Comparison of ENCODE assay signal across 1 cellular context in the genomic region with DNA sequence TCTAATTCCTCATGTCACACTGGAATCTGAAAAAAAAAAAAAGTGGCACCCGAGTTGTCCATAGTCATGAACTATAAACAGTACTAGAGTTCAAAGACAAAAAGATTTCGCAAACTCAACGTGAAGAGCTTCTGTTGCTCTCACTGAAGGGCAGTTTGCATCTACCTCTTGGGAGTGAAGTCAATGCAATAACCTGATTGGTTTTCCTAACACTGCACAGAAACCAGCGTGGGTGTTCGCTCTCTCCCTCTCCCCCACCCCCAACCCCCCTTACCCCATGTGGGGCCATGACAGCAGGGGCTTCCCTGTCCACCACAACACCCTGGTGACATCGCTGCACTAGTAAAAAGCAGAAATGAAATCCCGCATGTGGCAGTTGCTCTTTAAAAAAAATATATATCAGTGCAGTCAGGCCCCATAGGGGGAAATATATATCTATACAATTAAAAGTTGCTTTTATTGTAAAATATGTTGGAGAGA.
A peak's percentile ranks its signal among the peaks of the same experiment; 100 is the strongest.
TF ChIP-seq lines count a peak whose summit lies in the region.

No MANE protein-coding gene starts in this region.

TF ChIP-seq in GM12878, 131 proteins besides CTCF, POLR2A, EP300 and RAD21 (continued from another document and continues in another):
- TF ChIP-seq, protein P1, sequence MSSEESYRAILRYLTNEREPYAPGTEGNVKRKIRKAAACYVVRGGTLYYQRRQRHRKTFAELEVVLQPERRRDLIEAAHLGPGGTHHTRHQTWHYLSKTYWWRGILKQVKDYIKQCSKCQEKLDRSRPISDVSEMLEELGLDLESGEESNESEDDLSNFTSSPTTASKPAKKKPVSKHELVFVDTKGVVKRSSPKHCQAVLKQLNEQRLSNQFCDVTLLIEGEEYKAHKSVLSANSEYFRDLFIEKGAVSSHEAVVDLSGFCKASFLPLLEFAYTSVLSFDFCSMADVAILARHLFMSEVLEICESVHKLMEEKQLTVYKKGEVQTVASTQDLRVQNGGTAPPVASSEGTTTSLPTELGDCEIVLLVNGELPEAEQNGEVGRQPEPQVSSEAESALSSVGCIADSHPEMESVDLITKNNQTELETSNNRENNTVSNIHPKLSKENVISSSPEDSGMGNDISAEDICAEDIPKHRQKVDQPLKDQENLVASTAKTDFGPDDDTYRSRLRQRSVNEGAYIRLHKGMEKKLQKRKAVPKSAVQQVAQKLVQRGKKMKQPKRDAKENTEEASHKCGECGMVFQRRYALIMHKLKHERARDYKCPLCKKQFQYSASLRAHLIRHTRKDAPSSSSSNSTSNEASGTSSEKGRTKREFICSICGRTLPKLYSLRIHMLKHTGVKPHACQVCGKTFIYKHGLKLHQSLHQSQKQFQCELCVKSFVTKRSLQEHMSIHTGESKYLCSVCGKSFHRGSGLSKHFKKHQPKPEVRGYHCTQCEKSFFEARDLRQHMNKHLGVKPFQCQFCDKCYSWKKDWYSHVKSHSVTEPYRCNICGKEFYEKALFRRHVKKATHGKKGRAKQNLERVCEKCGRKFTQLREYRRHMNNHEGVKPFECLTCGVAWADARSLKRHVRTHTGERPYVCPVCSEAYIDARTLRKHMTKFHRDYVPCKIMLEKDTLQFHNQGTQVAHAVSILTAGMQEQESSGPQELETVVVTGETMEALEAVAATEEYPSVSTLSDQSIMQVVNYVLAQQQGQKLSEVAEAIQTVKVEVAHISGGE (CRISPR knock-in tag; IDR thresholded peaks at IDR 0.05): no peak
- TF ChIP-seq WRNIP1 (IDR thresholded peaks at IDR 0.05; ENCODE audit: borderline replicate concordance, low read depth, low read length) (no peak), MEF2A (IDR thresholded peaks at IDR 0.05; ENCODE audit: insufficient read depth, low read depth, low read length) (peak; percentile 36; the same call in 1 of the 2 replicates), SUZ12 (IDR thresholded peaks at IDR 0.05; ENCODE audit: unreplicated experiment) (no peak), ATF2 (IDR thresholded peaks at IDR 0.05; ENCODE audit: low read length) (peak; percentile 75; the same call in 1 of the 2 replicates), ASH2L (IDR thresholded peaks at IDR 0.05; ENCODE audit: borderline replicate concordance, low read depth) (no peak), CHD2 (IDR thresholded peaks at IDR 0.05; ENCODE audit: borderline replicate concordance, low read depth, low read length) (peak; percentile 79), RBBP5 (conservative IDR thresholded peaks at IDR 0.05) (no peak), NR2C2 (IDR thresholded peaks at IDR 0.05; ENCODE audit: borderline replicate concordance, control insufficient read depth, insufficient read length, low read depth) (no peak), ELK1 (IDR thresholded peaks at IDR 0.05; ENCODE audit: low read depth, low read length) (0 out of 2 replicates have a peak, but pooled peaks have one; percentile 6), POLR2AphosphoS5 (IDR thresholded peaks at IDR 0.05; ENCODE audit: low read length) (0 out of 2 replicates have a peak, but pooled peaks have one; percentile 28), NFIC (IDR thresholded peaks at IDR 0.05; ENCODE audit: low read depth, low read length) (peak; percentile 88), STAT1 (conservative IDR thresholded peaks at IDR 0.05) (no peak), LARP7 (IDR thresholded peaks at IDR 0.05) (no peak), FOXM1 (IDR thresholded peaks at IDR 0.05; ENCODE audit: low read depth, low read length) (peak; percentile 59; the same call in 1 of the 2 replicates)
- TF ChIP-seq, protein P2, sequence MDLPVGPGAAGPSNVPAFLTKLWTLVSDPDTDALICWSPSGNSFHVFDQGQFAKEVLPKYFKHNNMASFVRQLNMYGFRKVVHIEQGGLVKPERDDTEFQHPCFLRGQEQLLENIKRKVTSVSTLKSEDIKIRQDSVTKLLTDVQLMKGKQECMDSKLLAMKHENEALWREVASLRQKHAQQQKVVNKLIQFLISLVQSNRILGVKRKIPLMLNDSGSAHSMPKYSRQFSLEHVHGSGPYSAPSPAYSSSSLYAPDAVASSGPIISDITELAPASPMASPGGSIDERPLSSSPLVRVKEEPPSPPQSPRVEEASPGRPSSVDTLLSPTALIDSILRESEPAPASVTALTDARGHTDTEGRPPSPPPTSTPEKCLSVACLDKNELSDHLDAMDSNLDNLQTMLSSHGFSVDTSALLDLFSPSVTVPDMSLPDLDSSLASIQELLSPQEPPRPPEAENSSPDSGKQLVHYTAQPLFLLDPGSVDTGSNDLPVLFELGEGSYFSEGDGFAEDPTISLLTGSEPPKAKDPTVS (IDR thresholded peaks at IDR 0.05; ENCODE audit: low read depth, low read length): no peak
- TF ChIP-seq, protein P3, sequence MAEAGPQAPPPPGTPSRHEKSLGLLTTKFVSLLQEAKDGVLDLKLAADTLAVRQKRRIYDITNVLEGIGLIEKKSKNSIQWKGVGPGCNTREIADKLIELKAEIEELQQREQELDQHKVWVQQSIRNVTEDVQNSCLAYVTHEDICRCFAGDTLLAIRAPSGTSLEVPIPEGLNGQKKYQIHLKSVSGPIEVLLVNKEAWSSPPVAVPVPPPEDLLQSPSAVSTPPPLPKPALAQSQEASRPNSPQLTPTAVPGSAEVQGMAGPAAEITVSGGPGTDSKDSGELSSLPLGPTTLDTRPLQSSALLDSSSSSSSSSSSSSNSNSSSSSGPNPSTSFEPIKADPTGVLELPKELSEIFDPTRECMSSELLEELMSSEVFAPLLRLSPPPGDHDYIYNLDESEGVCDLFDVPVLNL (IDR thresholded peaks at IDR 0.05; ENCODE audit: low read depth, low read length): no peak
- TF ChIP-seq, protein P4, sequence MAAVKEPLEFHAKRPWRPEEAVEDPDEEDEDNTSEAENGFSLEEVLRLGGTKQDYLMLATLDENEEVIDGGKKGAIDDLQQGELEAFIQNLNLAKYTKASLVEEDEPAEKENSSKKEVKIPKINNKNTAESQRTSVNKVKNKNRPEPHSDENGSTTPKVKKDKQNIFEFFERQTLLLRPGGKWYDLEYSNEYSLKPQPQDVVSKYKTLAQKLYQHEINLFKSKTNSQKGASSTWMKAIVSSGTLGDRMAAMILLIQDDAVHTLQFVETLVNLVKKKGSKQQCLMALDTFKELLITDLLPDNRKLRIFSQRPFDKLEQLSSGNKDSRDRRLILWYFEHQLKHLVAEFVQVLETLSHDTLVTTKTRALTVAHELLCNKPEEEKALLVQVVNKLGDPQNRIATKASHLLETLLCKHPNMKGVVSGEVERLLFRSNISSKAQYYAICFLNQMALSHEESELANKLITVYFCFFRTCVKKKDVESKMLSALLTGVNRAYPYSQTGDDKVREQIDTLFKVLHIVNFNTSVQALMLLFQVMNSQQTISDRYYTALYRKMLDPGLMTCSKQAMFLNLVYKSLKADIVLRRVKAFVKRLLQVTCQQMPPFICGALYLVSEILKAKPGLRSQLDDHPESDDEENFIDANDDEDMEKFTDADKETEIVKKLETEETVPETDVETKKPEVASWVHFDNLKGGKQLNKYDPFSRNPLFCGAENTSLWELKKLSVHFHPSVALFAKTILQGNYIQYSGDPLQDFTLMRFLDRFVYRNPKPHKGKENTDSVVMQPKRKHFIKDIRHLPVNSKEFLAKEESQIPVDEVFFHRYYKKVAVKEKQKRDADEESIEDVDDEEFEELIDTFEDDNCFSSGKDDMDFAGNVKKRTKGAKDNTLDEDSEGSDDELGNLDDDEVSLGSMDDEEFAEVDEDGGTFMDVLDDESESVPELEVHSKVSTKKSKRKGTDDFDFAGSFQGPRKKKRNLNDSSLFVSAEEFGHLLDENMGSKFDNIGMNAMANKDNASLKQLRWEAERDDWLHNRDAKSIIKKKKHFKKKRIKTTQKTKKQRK (IDR thresholded peaks at IDR 0.05; ENCODE audit: low read depth, low read length): no peak
- TF ChIP-seq, protein P5, sequence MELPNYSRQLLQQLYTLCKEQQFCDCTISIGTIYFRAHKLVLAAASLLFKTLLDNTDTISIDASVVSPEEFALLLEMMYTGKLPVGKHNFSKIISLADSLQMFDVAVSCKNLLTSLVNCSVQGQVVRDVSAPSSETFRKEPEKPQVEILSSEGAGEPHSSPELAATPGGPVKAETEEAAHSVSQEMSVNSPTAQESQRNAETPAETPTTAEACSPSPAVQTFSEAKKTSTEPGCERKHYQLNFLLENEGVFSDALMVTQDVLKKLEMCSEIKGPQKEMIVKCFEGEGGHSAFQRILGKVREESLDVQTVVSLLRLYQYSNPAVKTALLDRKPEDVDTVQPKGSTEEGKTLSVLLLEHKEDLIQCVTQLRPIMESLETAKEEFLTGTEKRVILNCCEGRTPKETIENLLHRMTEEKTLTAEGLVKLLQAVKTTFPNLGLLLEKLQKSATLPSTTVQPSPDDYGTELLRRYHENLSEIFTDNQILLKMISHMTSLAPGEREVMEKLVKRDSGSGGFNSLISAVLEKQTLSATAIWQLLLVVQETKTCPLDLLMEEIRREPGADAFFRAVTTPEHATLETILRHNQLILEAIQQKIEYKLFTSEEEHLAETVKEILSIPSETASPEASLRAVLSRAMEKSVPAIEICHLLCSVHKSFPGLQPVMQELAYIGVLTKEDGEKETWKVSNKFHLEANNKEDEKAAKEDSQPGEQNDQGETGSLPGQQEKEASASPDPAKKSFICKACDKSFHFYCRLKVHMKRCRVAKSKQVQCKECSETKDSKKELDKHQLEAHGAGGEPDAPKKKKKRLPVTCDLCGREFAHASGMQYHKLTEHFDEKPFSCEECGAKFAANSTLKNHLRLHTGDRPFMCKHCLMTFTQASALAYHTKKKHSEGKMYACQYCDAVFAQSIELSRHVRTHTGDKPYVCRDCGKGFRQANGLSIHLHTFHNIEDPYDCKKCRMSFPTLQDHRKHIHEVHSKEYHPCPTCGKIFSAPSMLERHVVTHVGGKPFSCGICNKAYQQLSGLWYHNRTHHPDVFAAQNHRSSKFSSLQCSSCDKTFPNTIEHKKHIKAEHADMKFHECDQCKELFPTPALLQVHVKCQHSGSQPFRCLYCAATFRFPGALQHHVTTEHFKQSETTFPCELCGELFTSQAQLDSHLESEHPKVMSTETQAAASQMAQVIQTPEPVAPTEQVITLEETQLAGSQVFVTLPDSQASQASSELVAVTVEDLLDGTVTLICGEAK (IDR thresholded peaks at IDR 0.05; ENCODE audit: borderline replicate concordance): no peak
- TF ChIP-seq, protein P6, sequence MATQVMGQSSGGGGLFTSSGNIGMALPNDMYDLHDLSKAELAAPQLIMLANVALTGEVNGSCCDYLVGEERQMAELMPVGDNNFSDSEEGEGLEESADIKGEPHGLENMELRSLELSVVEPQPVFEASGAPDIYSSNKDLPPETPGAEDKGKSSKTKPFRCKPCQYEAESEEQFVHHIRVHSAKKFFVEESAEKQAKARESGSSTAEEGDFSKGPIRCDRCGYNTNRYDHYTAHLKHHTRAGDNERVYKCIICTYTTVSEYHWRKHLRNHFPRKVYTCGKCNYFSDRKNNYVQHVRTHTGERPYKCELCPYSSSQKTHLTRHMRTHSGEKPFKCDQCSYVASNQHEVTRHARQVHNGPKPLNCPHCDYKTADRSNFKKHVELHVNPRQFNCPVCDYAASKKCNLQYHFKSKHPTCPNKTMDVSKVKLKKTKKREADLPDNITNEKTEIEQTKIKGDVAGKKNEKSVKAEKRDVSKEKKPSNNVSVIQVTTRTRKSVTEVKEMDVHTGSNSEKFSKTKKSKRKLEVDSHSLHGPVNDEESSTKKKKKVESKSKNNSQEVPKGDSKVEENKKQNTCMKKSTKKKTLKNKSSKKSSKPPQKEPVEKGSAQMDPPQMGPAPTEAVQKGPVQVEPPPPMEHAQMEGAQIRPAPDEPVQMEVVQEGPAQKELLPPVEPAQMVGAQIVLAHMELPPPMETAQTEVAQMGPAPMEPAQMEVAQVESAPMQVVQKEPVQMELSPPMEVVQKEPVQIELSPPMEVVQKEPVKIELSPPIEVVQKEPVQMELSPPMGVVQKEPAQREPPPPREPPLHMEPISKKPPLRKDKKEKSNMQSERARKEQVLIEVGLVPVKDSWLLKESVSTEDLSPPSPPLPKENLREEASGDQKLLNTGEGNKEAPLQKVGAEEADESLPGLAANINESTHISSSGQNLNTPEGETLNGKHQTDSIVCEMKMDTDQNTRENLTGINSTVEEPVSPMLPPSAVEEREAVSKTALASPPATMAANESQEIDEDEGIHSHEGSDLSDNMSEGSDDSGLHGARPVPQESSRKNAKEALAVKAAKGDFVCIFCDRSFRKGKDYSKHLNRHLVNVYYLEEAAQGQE (IDR thresholded peaks at IDR 0.05; ENCODE audit: low read depth, low read length): no peak
- TF ChIP-seq, protein P7, sequence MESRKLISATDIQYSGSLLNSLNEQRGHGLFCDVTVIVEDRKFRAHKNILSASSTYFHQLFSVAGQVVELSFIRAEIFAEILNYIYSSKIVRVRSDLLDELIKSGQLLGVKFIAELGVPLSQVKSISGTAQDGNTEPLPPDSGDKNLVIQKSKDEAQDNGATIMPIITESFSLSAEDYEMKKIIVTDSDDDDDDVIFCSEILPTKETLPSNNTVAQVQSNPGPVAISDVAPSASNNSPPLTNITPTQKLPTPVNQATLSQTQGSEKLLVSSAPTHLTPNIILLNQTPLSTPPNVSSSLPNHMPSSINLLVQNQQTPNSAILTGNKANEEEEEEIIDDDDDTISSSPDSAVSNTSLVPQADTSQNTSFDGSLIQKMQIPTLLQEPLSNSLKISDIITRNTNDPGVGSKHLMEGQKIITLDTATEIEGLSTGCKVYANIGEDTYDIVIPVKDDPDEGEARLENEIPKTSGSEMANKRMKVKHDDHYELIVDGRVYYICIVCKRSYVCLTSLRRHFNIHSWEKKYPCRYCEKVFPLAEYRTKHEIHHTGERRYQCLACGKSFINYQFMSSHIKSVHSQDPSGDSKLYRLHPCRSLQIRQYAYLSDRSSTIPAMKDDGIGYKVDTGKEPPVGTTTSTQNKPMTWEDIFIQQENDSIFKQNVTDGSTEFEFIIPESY (IDR thresholded peaks at IDR 0.05): no peak
